In the genomic region with DNA sequence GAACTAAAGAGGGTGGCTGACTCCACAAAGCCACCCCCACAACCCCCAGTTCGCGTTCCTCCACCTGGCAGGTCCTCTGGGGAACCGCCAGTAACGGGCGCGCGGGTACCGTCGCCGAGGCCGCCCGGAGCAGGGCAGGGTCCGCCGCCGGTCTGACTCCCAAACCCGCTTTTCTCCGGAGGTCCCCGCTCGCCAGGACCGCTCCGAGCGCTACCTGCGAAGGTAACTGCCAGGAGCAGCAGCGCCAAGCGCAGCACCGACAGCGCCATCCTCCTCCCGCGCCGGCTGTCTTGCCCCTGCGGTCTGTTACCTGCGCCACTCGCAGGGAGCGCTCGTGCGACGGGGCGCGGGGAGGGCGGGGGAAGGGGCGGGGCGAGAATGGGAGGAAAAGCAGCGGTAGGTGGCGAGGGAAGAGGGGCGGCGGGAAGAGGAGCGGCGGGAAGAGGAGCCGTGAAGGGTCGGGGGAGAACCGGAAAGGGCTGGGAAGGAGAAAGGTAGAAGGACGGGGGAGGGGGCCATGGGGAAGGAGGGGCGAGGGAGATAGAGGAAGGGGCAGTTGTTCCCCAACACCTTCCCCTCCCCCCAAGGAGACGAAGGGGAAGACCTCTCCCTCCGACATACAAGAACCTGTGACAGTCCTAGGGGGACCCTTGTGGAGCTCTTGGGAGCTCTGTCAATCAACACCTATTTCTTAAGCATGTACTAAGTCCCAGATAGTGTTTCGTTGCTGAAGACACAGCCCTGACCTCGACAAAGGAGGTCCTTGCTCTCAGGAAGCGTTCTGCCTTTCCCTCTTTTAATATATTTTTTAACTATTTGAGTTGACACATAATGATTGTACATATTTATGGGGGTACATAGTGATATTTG, we compare ENCODE assay signal across 8 cellular contexts. TPM values are rescaled to one million over a fixed set of nuclear protein-coding genes. Genes with fewer than 3 reads are reported as not detected.
DNase-seq lines count a peak whose midpoint lies in the region; ATAC-seq and TF ChIP-seq lines count a peak whose summit lies in the region.

A gene with protein sequence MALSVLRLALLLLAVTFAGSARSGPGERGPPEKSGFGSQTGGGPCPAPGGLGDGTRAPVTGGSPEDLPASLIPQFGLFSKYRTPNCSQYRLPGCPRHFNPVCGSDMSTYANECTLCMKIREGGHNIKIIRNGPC (minus strand): TSS at position 308 of the 870 bp plus-strand sequence. CDS start 39 bp downstream, at position 269.

- peak; percentile 29 to 51 for DNase-seq in NCI-H524 (lab: John Stamatoyannopoulos, UW)
- DNase-seq in NCI-H524 treated with DMSO at 0.1 percent for 48 hours (lab: John Stamatoyannopoulos, UW), result no peak
- DNase-seq in HuH-7 (ENCODE audit: low spot score), result peak; percentile 73
- DNase-seq in WERI-Rb-1, result peak; percentile 64
- DNase-seq in mammary epithelial cell, result no peak
- peak; percentile 54 for DNase-seq in lower lobe of right lung
- DNase-seq in stimulated activated CD8-positive, alpha-beta memory T cell treated with anti-CD3 and anti-CD28 coated beads, Interleukin-4, amount 100 ng/mL, for 1 hour (ENCODE audit: low read depth in 2 of 2, low spot score in 1 of 2), result peak; percentile 16 to 27
- no peak for DNase-seq in putamen (ENCODE audit: low spot score)

- intact Hi-C loops in mammary epithelial cell (cut with micrococcal nuclease), result no loop called here
- intact Hi-C loops in lower lobe of right lung (cut with DNase I), result no loop called here

- no peaks in the 10 kb centered on the region for H3K27me3 ChIP-seq in WERI-Rb-1 (ENCODE audit: insufficient read depth, low read depth, severe bottlenecking)
- H3K27me3 ChIP-seq in mammary epithelial cell (ENCODE audit: insufficient read depth, low read length), result peaks cover 14% of the 10 kb centered on the region
- peaks cover 26% of the 10 kb centered on the region for H3K27me3 ChIP-seq in lower lobe of right lung (ENCODE audit: low read depth)

- no peak for TF ChIP-seq CTCF in WERI-Rb-1 (IDR thresholded peaks at IDR 0.05; ENCODE audit: low read depth, low read length)
- peak in 1 of 2 donors; percentile 42 for TF ChIP-seq CTCF in mammary epithelial cell (conservative IDR thresholded peaks at IDR 0.05 in 1 of 2, IDR thresholded peaks at IDR 0.05 in 1 of 2; ENCODE audit: extremely low read depth in 1 of 2, insufficient read depth in 1 of 2, low read depth in 1 of 2, low read length in 2 of 2)
- no peak for TF ChIP-seq CTCF in lower lobe of right lung (IDR thresholded peaks at IDR 0.05)

- H3K9me3 ChIP-seq in WERI-Rb-1 (ENCODE audit: severe bottlenecking) (no peaks in the 10 kb centered on the region), mammary epithelial cell (replicated peaks; ENCODE audit: insufficient read depth, low read length) (no peaks in the 10 kb centered on the region), lower lobe of right lung (no peaks in the 10 kb centered on the region)

- WGBS in mammary epithelial cell (ENCODE audit: low coverage, missing lambda C conversion rate), result 3% methylated on average over 14 of the region's 58 CpGs

- no TSS peak for BruUV-seq in mammary epithelial cell (replicated peaks; lab: Mats Ljungman, UMichigan)

- H3K27ac ChIP-seq in WERI-Rb-1, result no peak within 1 kb of the TSS
- H3K27ac ChIP-seq in mammary epithelial cell (ENCODE audit: insufficient read depth, low read depth, low read length), result no peak within 1 kb of the TSS
- H3K27ac ChIP-seq in lower lobe of right lung, result no peak within 1 kb of the TSS

- H3K4me3 ChIP-seq in WERI-Rb-1 (ENCODE audit: low read depth, low read length) (peak within 1 kb of the TSS; percentile 35), mammary epithelial cell (replicated peaks in 1 of 3; ENCODE audit: insufficient read depth in 1 of 3, low read depth in 2 of 3, low read length in 3 of 3) (peak within 1 kb of the TSS in 2 of 3 experiments; percentile 46 to 53), lower lobe of right lung (peak within 1 kb of the TSS; percentile 51)

- H2AFZ ChIP-seq in mammary epithelial cell (ENCODE audit: low read depth, low read length), result peak within 1 kb of the TSS; percentile 67

- H3K9ac ChIP-seq in mammary epithelial cell (ENCODE audit: insufficient read depth, low read length), result no peak within 1 kb of the TSS

- CTCF ChIA-PET in mammary epithelial cell (lab: Charles Lee; ENCODE audit: low non-redundant PET), result no interaction called here

- H3K36me3 ChIP-seq in WERI-Rb-1 (no peaks in the 10 kb centered on the region), mammary epithelial cell (ENCODE audit: insufficient read depth, low read length) (no peaks in the 10 kb centered on the region), lower lobe of right lung (no peaks in the 10 kb centered on the region)

- no peaks in the 10 kb centered on the region for H3K79me2 ChIP-seq in mammary epithelial cell (ENCODE audit: insufficient read depth, low read length)

- H3K4me1 ChIP-seq in mammary epithelial cell (ENCODE audit: insufficient read depth, low read length), result no peaks in the 10 kb centered on the region
- peaks cover 4% of the 10 kb centered on the region for H3K4me1 ChIP-seq in lower lobe of right lung

- H3K4me2 ChIP-seq in mammary epithelial cell (ENCODE audit: insufficient read depth, low read depth, low read length), result peak within 1 kb of the TSS; percentile 84

- H4K20me1 ChIP-seq in mammary epithelial cell (ENCODE audit: insufficient read depth, low read length), result peaks cover 3% of the 10 kb centered on the region

- in situ Hi-C loops in mammary epithelial cell (cut with MboI; ENCODE audit: low sequenced_read_pairs in 2 of 2), result loop anchor here in 1 of 2 donors (25.0 kb wide), 1 partner anchor 309 kb away; the partner anchor contains the start of gene ARL9

- dilution Hi-C loops in mammary epithelial cell (cut with HindIII; ENCODE audit: low sequenced_read_pairs), result no loop called here

- ATAC-seq in lower lobe of right lung, result peak; percentile 85 to 94

RNA-seq across cellular contexts. Expression of the gene that starts here (rescaled TPM):
- total RNA-seq in mammary epithelial cell (not detected), lower lobe of right lung (not detected)
- polyA plus RNA-seq in mammary epithelial cell, result not detected
- not detected for polyA minus RNA-seq in mammary epithelial cell

Comparison
In these comparisons a context has a peak if more than half of its experiments do, and no peak if none do; other contexts are left out.
1. DNase-seq: peak in NCI-H524 (2 of 2), HuH-7 (single experiment), WERI-Rb-1 (single experiment) and stimulated activated CD8-positive, alpha-beta memory T cell treated with anti-CD3 and anti-CD28 coated beads, Interleukin-4, amount 100 ng/mL, for 1 hour (2 of 2); none in NCI-H524 treated with DMSO at 0.1 percent for 48 hours (single experiment), mammary epithelial cell (single experiment) and putamen (single experiment).
2. Peak in DNase-seq, ATAC-seq and H3K4me3 ChIP-seq in lower lobe of right lung; RNA of the gene not detected or under 1 TPM.
3. Peak in every context shown above with its lines, with median percentiles within 50 percentile points of each other: H3K4me3 ChIP-seq.